8 cellular contexts compared by ENCODE assay signal in genomic region chr19:2524840-2525723, GRCh38. TPM values are rescaled to one million over a fixed set of nuclear protein-coding genes. Genes with fewer than 3 reads are reported as not detected.
DNase-seq lines count a peak whose midpoint lies in the region; ATAC-seq lines count a peak whose summit lies in the region.

No MANE protein-coding gene starts in this region.

- no peaks in the 10 kb centered on the region for H3K36me3 ChIP-seq in naive thymus-derived CD4-positive, alpha-beta T cell (ENCODE audit: control insufficient read depth in 2 of 3, insufficient read depth in 3 of 3, low read length in 3 of 3)

- H3K4me3 Mint-ChIP-seq in naive thymus-derived CD4-positive, alpha-beta T cell, result no peak overlapping the region

- H3K27ac ChIP-seq in angular gyrus (ENCODE audit: low read depth, low read length), result peak overlapping the region; percentile 82
- no peak overlapping the region for H3K27ac ChIP-seq in naive thymus-derived CD4-positive, alpha-beta T cell (ENCODE audit: low read depth, low read length)

- H3K9me3 Mint-ChIP-seq in naive thymus-derived CD4-positive, alpha-beta T cell, result no peaks in the 10 kb centered on the region

- intact Hi-C loops in naive thymus-derived CD4-positive, alpha-beta T cell (cut with micrococcal nuclease), result no loop called here

- no peaks in the 10 kb centered on the region for H3K27me3 Mint-ChIP-seq in naive thymus-derived CD4-positive, alpha-beta T cell

- H3K4me1 ChIP-seq in naive thymus-derived CD4-positive, alpha-beta T cell (ENCODE audit: control insufficient read depth in 2 of 2, insufficient read depth in 2 of 2, low read length in 2 of 2), result no peaks in the 10 kb centered on the region

- CTCF ChIA-PET in naive thymus-derived CD4-positive, alpha-beta T cell (lab: Charles Lee), result no interaction called here

- H3K4me3 ChIP-seq in naive thymus-derived CD4-positive, alpha-beta T cell (ENCODE audit: low read length), result no peak overlapping the region

- H3K27ac Mint-ChIP-seq in naive thymus-derived CD4-positive, alpha-beta T cell, result no peak overlapping the region

- H3K9me3 ChIP-seq in naive thymus-derived CD4-positive, alpha-beta T cell (ENCODE audit: control insufficient read depth in 2 of 3, low read length in 3 of 3), result no peaks in the 10 kb centered on the region

- H3K4me1 Mint-ChIP-seq in naive thymus-derived CD4-positive, alpha-beta T cell, result no peaks in the 10 kb centered on the region

- ATAC-seq in naive thymus-derived CD4-positive, alpha-beta T cell, result no peak
- no peak for ATAC-seq in GM18498 (IDR thresholded peaks at IDR 0.05; ENCODE audit: unreplicated experiment)

- no peaks in the 10 kb centered on the region for H3K27me3 ChIP-seq in naive thymus-derived CD4-positive, alpha-beta T cell (ENCODE audit: control insufficient read depth in 2 of 2, insufficient read depth in 2 of 2, low read length in 2 of 2)

- no peaks in the 10 kb centered on the region for H3K36me3 Mint-ChIP-seq in naive thymus-derived CD4-positive, alpha-beta T cell

- peak; percentile 58 for DNase-seq in DMS79 treated with DMSO at 0.1 percent for 48 hours (lab: John Stamatoyannopoulos, UW)
- no peak for DNase-seq in DMS79 (lab: John Stamatoyannopoulos, UW)
- DNase-seq in islet precursor cell, result peak; percentile 96
- peak; percentile 74 for DNase-seq in ureter (ENCODE audit: low spot score)
- DNase-seq in NCI-H1105 (lab: John Stamatoyannopoulos, UW), result no peak
- no peak for DNase-seq in naive thymus-derived CD4-positive, alpha-beta T cell

- POLR2A ChIA-PET in naive thymus-derived CD4-positive, alpha-beta T cell (lab: Charles Lee), result interaction anchor here (0.7 kb wide), 1 partner anchor 49 kb away, joined by 3 read pairs; the partner anchor contains the start of gene GADD45B

RNA-seq across cellular contexts. Expression of gene GADD45B, which starts 49.2 kb away (rescaled TPM):
- 55.3 TPM for total RNA-seq in ureter
- total RNA-seq in naive thymus-derived CD4-positive, alpha-beta T cell, result 100 to 1,000 TPM in 2 of 5 experiments, 10 to 100 TPM in 3; 71.7 to 157 (median 84.2) TPM
- polyA plus RNA-seq in naive thymus-derived CD4-positive, alpha-beta T cell, result 10 to 100 TPM; 30.1 to 38.4 TPM

Comparison
In these comparisons a context has a peak if more than half of its experiments do, and no peak if none do; other contexts are left out.
1. DNase-seq: peak in DMS79 treated with DMSO at 0.1 percent for 48 hours (single experiment), islet precursor cell (single experiment) and ureter (single experiment); none in DMS79 (single experiment), NCI-H1105 (single experiment) and naive thymus-derived CD4-positive, alpha-beta T cell (0 of 9).